Comparison of ENCODE assay signal across 1 cellular context in the genomic region with DNA sequence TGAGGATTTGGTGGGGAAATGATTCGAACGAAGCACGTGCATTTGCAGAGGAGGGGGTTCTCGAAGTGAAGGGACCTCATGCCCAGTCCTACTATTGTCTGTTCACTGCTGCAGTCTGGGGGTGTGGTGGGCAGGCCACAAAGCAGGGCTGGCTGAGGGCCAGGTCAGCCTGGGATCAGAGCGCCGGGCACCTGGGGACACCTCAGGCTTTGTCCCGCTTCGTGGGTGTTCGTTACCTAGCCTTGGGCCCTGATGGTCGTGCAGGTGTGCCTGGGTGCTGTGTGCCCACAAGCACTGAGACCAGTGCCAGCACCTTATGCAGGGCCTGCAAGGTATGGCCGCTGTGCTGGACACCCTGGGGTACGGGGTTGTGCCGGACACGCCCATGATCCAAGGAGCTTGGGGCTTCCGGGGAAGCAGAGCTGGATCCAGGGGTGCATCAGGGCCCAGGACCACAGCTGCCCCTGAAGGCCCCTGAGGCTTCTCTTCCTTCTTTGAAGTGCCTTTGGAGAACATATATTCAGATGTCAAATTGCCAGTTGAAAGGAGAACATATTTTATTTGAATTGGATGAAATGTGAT.
TF ChIP-seq lines count a peak whose summit lies in the region.

No MANE protein-coding gene starts in this region.

TF ChIP-seq in endothelial cell of umbilical vein, 7 proteins besides CTCF, POLR2A, EP300 and RAD21 (continued from another document):
- TF ChIP-seq, protein P1, sequence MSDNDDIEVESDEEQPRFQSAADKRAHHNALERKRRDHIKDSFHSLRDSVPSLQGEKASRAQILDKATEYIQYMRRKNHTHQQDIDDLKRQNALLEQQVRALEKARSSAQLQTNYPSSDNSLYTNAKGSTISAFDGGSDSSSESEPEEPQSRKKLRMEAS (IDR thresholded peaks at IDR 0.05; ENCODE audit: insufficient read depth, insufficient read length): no peak
TF ChIP-seq in endothelial cell of umbilical vein: peak in this region for 0.
